ENCODE assay signal across 28 cellular contexts in the genomic region with DNA sequence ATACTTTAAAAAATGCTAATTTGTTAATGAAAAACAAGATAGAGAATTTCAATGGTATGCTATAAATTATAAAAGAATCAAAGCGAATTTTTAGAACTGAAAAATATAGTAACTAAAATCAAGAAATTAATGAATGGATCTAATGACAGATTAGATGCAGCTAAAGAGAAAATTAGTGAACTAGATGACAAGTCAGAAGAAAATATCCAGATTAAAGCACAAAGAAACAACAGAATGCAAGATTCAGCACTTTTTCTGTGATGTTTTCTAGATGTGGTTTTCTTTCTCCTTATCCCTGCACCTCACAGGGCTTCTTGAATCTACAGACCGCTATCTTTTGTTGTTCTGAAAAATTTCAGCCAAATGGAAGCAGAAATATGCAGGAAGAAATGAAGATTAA.
"Had no signal": no experiment of that assay in that cellular context is flagged by ENCODE, and none has a peak within 500 bp of the region (broad histone marks: within the 10 kb centered on the region; RNA-seq: fewer than 3 reads in every experiment).

No MANE protein-coding gene starts in this region.

- H3K27ac ChIP-seq: brain microvascular endothelial cell, coronary artery, dorsolateral prefrontal cortex, gastrocnemius medialis, sigmoid colon, suprapubic skin, tibial artery, upper lobe of right lung had no signal

- H3K4me1 ChIP-seq: gastrocnemius medialis, sigmoid colon, suprapubic skin, tibial artery, upper lobe of right lung had no signal

- H3K9me3 ChIP-seq: suprapubic skin, upper lobe of right lung had no signal

- H3K4me3 ChIP-seq: coronary artery, dorsolateral prefrontal cortex, gastrocnemius medialis, sigmoid colon, suprapubic skin, tibial artery, upper lobe of right lung had no signal

- DNase-seq: activated CD4-positive, alpha-beta memory T cell treated with anti-CD3 and anti-CD28 coated beads, Interleukin-2, amount 10 ng/mL, durations not matched to agents 7 days and 5 days; activated CD4-positive, alpha-beta T cell treated with anti-CD3 and anti-CD28 coated beads for 1 hour; activated CD4-positive, alpha-beta T cell treated with anti-CD3 and anti-CD28 coated beads, Interleukin-2, amount 10 ng/mL, durations not matched to agents 7 days and 5 days; activated CD8-positive, alpha-beta memory T cell treated with anti-CD3 and anti-CD28 coated beads, Interleukin-2, amount 50 U/mL, for 48 hours; activated gamma-delta T cell treated with Interleukin-2 at 50 U/mL for 16 hours; activated naive CD4-positive, alpha-beta T cell treated with anti-CD3 and anti-CD28 coated beads, Interleukin-2, amount 50 U/mL, for 16 hours; activated T-cell treated with anti-CD3 and anti-CD28 coated beads, Interleukin-2, amount 50 U/mL, for 24 hours; amniotic stem cell; brain microvascular endothelial cell; dorsolateral prefrontal cortex; effector memory CD4-positive, alpha-beta T cell; gastrocnemius medialis; glutamatergic neuron; islet precursor cell; left ventricle myocardium superior; posterior cingulate gyrus; sigmoid colon; small intestine; stimulated activated CD4-positive, alpha-beta T cell treated with anti-CD3 and anti-CD28 coated beads, Interleukin-15, amount 100 ng/mL, for 24 hours; stimulated activated CD4-positive, alpha-beta T cell treated with anti-CD3 and anti-CD28 coated beads, Interleukin-2, amount 100 ng/mL, for 24 hours; stimulated activated naive B cell treated with anti-CD40 and anti-IgM and Interleukin-4, amounts not matched to agents 10 μg/mL and 1 μg/mL and 100 μg/mL, for 72 hours; T1000; tibial artery; upper lobe of right lung had no signal

- ATAC-seq: activated T-helper 17 cell treated with anti-CD3 and anti-CD28 coated beads, Interleukin-2, amount 50 U/mL, for 72 hours; gastrocnemius medialis; left ventricle myocardium superior; stimulated activated naive B cell treated with anti-CD40 and anti-IgM and Interleukin-4, amounts not matched to agents 10 μg/mL and 1 μg/mL and 100 μg/mL, for 72 hours; upper lobe of right lung had no signal

- FAIRE-seq: astrocyte, small intestine had no signal
